In the genomic region with DNA sequence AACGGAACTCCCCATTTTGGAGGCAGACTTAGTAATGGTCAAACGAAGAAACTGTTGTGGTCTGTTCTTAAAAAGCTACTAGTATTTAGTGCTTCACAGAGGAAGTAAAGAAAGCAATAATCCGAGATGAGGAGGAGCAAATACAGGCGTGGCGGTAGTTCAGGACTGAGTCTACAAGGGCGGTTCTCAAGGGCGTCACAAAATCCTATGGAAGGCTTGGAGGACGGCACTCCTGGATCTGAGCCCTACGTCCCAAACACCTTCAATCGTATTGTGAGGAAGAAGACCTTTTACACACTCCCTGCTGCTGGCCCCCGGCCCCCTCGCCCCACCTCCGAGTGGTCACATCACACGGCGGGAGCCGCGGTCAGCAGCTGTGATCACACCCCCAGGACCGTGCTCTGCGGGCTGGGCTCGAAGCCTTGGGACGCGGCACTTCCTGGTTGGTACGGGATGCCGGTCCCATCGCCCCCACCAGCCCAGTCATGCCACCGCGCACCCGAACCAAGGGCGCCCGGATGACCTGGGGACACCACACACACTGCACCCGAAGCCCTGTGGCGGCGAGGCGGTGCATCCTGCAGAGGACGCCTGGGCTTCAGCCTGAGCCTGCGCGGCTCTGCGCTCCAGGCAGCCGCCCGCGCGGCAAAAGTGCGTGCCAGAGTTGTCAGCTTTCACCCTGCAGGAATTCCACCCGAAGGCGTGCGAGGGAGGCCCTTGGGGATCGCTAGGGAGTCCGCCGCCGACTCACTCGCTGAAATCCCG, we compare ENCODE assay signal across 8 cellular contexts.
DNase-seq lines count a peak whose midpoint lies in the region; TF ChIP-seq lines count a peak whose summit lies in the region.

No MANE protein-coding gene starts in this region.

- H3K27ac ChIP-seq in cingulate gyrus (ENCODE audit: low read depth, low read length): peak overlapping the region; percentile 90

- H3K4me3 ChIP-seq in HFF-Myc (replicated peaks; ENCODE audit: low read depth, low read length) (peak overlapping the region; percentile 55), WI38 (ENCODE audit: low read depth, low read length) (peak overlapping the region; percentile 74)

- TF ChIP-seq CTCF in HFF-Myc (IDR thresholded peaks at IDR 0.05; ENCODE audit: low read depth, low read length, missing control alignments) (no peak), WI38 (IDR thresholded peaks at IDR 0.05; ENCODE audit: low read depth, low read length) (no peak)

- DNase-seq in NCI-H748 (lab: John Stamatoyannopoulos, UW; ENCODE audit: unreplicated experiment) (peak; percentile 50), NCI-H748 treated with DMSO at 0.1 percent for 48 hours (lab: John Stamatoyannopoulos, UW) (no peak), HFF-Myc (ENCODE audit: extremely low read depth, low read depth) (no peak), NCI-H1105 (lab: John Stamatoyannopoulos, UW) (peak; percentile 88), left kidney (ENCODE audit: low read depth, low spot score) (peak; percentile 91)
- DNase-seq in stimulated activated CD4-positive, alpha-beta T cell treated with anti-CD3 and anti-CD28 coated beads, Interleukin-4, amount 100 ng/mL, for 4 hours: peak; percentile 7 to 19

Comparison
In these comparisons a context has a peak if more than half of its experiments do, and no peak if none do; other contexts are left out.
1. DNase-seq: peak in NCI-H748 (single experiment), NCI-H1105 (single experiment), left kidney (single experiment) and stimulated activated CD4-positive, alpha-beta T cell treated with anti-CD3 and anti-CD28 coated beads, Interleukin-4, amount 100 ng/mL, for 4 hours (2 of 2); none in NCI-H748 treated with DMSO at 0.1 percent for 48 hours (single experiment) and HFF-Myc (single experiment).